23 cellular contexts compared by ENCODE assay signal in genomic region chr1:62111084-62111483, GRCh38.
DNase-seq lines count a peak whose midpoint lies in the region; ATAC-seq, FAIRE-seq and TF ChIP-seq lines count a peak whose summit lies in the region.
"Had no signal": no experiment of that assay in that cellular context is flagged by ENCODE, and none has a peak within 500 bp of the region (broad histone marks: within the 10 kb centered on the region; RNA-seq: fewer than 3 reads in every experiment).

No MANE protein-coding gene starts in this region.

- TF ChIP-seq POLR2A in H1 (IDR thresholded peaks at IDR 0.05; ENCODE audit: control extremely low read depth in 1 of 2, low read depth in 2 of 2, low read length in 2 of 2), result no peak

- no peak overlapping the region for H2BK15ac ChIP-seq in H1 (ENCODE audit: low read length)

- H3K4me2 ChIP-seq in H1 (ENCODE audit: insufficient read depth in 1 of 2, low read depth in 2 of 2, low read length in 2 of 2) (no peak overlapping the region), neural progenitor cell (no peak overlapping the region)
- H3K4me2 ChIP-seq: BLaER1 had no signal

- H3K4me1 Mint-ChIP-seq in neural progenitor cell, result peaks cover 3% of the 10 kb centered on the region
- H3K4me1 Mint-ChIP-seq in activated CD8-positive, alpha-beta memory T cell treated with anti-CD3 and anti-CD28 coated beads, Interleukin-2, amount 10 ng/mL, durations not matched to agents 7 days and 5 days, result no peaks in the 10 kb centered on the region
- H3K4me1 Mint-ChIP-seq: natural killer cell had no signal

- H4K20me1 ChIP-seq in H1 (replicated peaks in 1 of 2; ENCODE audit: control insufficient read depth in 1 of 2, insufficient read depth in 2 of 2, low read length in 2 of 2) (no peaks in the 10 kb centered on the region), neural progenitor cell (ENCODE audit: low read depth) (no peaks in the 10 kb centered on the region)
- H4K20me1 ChIP-seq: BLaER1 had no signal

- no peaks in the 10 kb centered on the region for H3K23me2 ChIP-seq in H1 (ENCODE audit: low read depth, low read length)

- no peak overlapping the region for H4K5ac ChIP-seq in H1 (ENCODE audit: insufficient read length, low read depth, low read length)

- no peak overlapping the region for H3K56ac ChIP-seq in H1 (replicated peaks; ENCODE audit: insufficient read length, low read depth, low read length)

- no peak overlapping the region for H3K4ac ChIP-seq in H1 (replicated peaks; ENCODE audit: insufficient read length, low read depth, low read length)

- no peak overlapping the region for H2AFZ ChIP-seq in H1 (ENCODE audit: low read length)
- H2AFZ ChIP-seq in neural progenitor cell (replicated peaks), result no peak overlapping the region

- H3K9me3 Mint-ChIP-seq in neural progenitor cell, result no peaks in the 10 kb centered on the region
- H3K9me3 Mint-ChIP-seq in activated CD8-positive, alpha-beta memory T cell treated with anti-CD3 and anti-CD28 coated beads, Interleukin-2, amount 10 ng/mL, durations not matched to agents 7 days and 5 days (ENCODE audit: low read depth), result no peaks in the 10 kb centered on the region
- H3K9me3 Mint-ChIP-seq: effector memory CD8-positive, alpha-beta T cell; natural killer cell; T-helper 2 cell treated with Interferon-gamma antibody and Interleukin-4, amounts not matched to agents 5 μg/mL and 100 μg/mL, for 36 hours; WTC11 had no signal

- no peak for TF ChIP-seq CTCF in H1 (IDR thresholded peaks at IDR 0.05; ENCODE audit: control extremely low read depth in 1 of 3, insufficient read depth in 1 of 3, low read depth in 1 of 3, low read length in 3 of 3)
- peak; percentile 20 for TF ChIP-seq CTCF in neural progenitor cell (IDR thresholded peaks at IDR 0.05)

- no peak overlapping the region for H3K27ac Mint-ChIP-seq in neural progenitor cell
- H3K27ac Mint-ChIP-seq in activated CD8-positive, alpha-beta memory T cell treated with anti-CD3 and anti-CD28 coated beads, Interleukin-2, amount 10 ng/mL, durations not matched to agents 7 days and 5 days, result no peak overlapping the region
- H3K27ac Mint-ChIP-seq: effector memory CD8-positive, alpha-beta T cell; natural killer cell; T-helper 2 cell treated with Interferon-gamma antibody and Interleukin-4, amounts not matched to agents 5 μg/mL and 100 μg/mL, for 36 hours had no signal

- CTCF ChIA-PET in H1 (lab: Charles Lee; ENCODE audit: partially characterized antibody), result interaction anchor here (0.7 to 6.3 kb wide), 5 partner anchors 16 to 54 kb away, joined by 3 to 34 read pairs (median 4); no protein-coding TSS in a partner anchor
- CTCF ChIA-PET in activated CD8-positive, alpha-beta memory T cell treated with anti-CD3 and anti-CD28 coated beads, Interleukin-2, amount 10 ng/mL, durations not matched to agents 7 days and 5 days (lab: Charles Lee), result interaction anchor here (1.5 kb wide), 1 partner anchor 33 kb away, joined by 3 read pairs; no protein-coding TSS in a partner anchor

- H3K27ac ChIP-seq in H1 (ENCODE audit: low read depth, low read length), result no peak overlapping the region
- H3K27ac ChIP-seq in neural progenitor cell, result no peak overlapping the region
- H3K27ac ChIP-seq: BLaER1, Peyer's patch had no signal

- H3K27me3 Mint-ChIP-seq in neural progenitor cell (ENCODE audit: insufficient read depth, low read depth), result no peaks in the 10 kb centered on the region
- no peaks in the 10 kb centered on the region for H3K27me3 Mint-ChIP-seq in activated CD8-positive, alpha-beta memory T cell treated with anti-CD3 and anti-CD28 coated beads, Interleukin-2, amount 10 ng/mL, durations not matched to agents 7 days and 5 days
- H3K27me3 Mint-ChIP-seq: effector memory CD8-positive, alpha-beta T cell had no signal

- no peak overlapping the region for H2BK12ac ChIP-seq in H1 (ENCODE audit: low read depth, low read length)

- H2BK20ac ChIP-seq in H1 (ENCODE audit: low read length), result no peak overlapping the region

- H3K4me1 ChIP-seq in H1 (replicated peaks in 1 of 4; ENCODE audit: control insufficient read depth in 3 of 4, insufficient read depth in 4 of 4, low read length in 3 of 4), result no peaks in the 10 kb centered on the region
- no peaks in the 10 kb centered on the region for H3K4me1 ChIP-seq in neural progenitor cell
- H3K4me1 ChIP-seq: BLaER1, Peyer's patch had no signal

- H3F3A ChIP-seq in neural progenitor cell (ENCODE audit: low read depth), result no peaks in the 10 kb centered on the region

- no peaks in the 10 kb centered on the region for H3K27me3 ChIP-seq in H1 (replicated peaks in 1 of 4; ENCODE audit: control insufficient read depth in 3 of 4, extremely low read depth in 1 of 4, insufficient read depth in 3 of 4, low read length in 3 of 4)
- no peaks in the 10 kb centered on the region for H3K27me3 ChIP-seq in neural progenitor cell
- H3K27me3 ChIP-seq: BLaER1, Peyer's patch had no signal

- no peak for FAIRE-seq in H1 (lab: Jason Lieb, UNC)
- FAIRE-seq: H54 had no signal

- ATAC-seq in activated CD8-positive, alpha-beta memory T cell treated with anti-CD3 and anti-CD28 coated beads, Interleukin-2, amount 10 ng/mL, durations not matched to agents 7 days and 5 days, result no peak
- ATAC-seq in HG02970 (IDR thresholded peaks at IDR 0.05; ENCODE audit: low FRiP score, unreplicated experiment), result no peak
- ATAC-seq: effector memory CD8-positive, alpha-beta T cell; natural killer cell; WTC11 had no signal

- no peak overlapping the region for H2BK5ac ChIP-seq in H1 (ENCODE audit: low read depth, low read length)

- no peak for TF ChIP-seq EP300 in H1 (IDR thresholded peaks at IDR 0.05; ENCODE audit: borderline replicate concordance in 1 of 2, low read depth in 2 of 2, low read length in 2 of 2)

- H3K4me3 ChIP-seq in H1 (ENCODE audit: extremely low read depth in 1 of 4, insufficient read depth in 2 of 4, low read depth in 3 of 4, low read length in 4 of 4) (no peak overlapping the region), neural progenitor cell (no peak overlapping the region)
- H3K4me3 ChIP-seq: BLaER1, Peyer's patch had no signal

- no peak overlapping the region for H2AK5ac ChIP-seq in H1 (ENCODE audit: low read depth, low read length)

- no peak overlapping the region for H4K91ac ChIP-seq in H1 (replicated peaks; ENCODE audit: insufficient read length, low read length)

- H3K9ac ChIP-seq in H1 (replicated peaks in 1 of 4; ENCODE audit: extremely low read depth in 1 of 4, low read depth in 3 of 4, low read length in 3 of 4), result no peak overlapping the region
- H3K9ac ChIP-seq in neural progenitor cell, result no peak overlapping the region
- H3K9ac ChIP-seq: BLaER1 had no signal

- no peak overlapping the region for H3K14ac ChIP-seq in H1 (ENCODE audit: insufficient read length)

- H3K23ac ChIP-seq in H1 (ENCODE audit: insufficient read length), result no peak overlapping the region

- POLR2A ChIA-PET in H1 (lab: Charles Lee; ENCODE audit: partially characterized antibody), result no interaction called here

- WGBS in H1 (ENCODE audit: extremely low coverage in 1 of 2, insufficient coverage in 1 of 2, insufficient read length in 1 of 2, insufficient replicate concordance in 2 of 2, low coverage in 1 of 2, low lambda C conversion rate in 2 of 2, missing lambda C conversion rate in 1 of 2), 2 experiments, result 93% methylated on average over 1 of the region's 1 CpG; no CpG with 5 or more reads in 1 of the 2 experiments

- H3K9me3 ChIP-seq in H1 (ENCODE audit: insufficient read depth in 2 of 2, low read depth in 1 of 2, low read length in 1 of 2) (no peaks in the 10 kb centered on the region), neural progenitor cell (ENCODE audit: low read depth) (no peaks in the 10 kb centered on the region)
- H3K9me3 ChIP-seq: BLaER1, Peyer's patch had no signal

- TF ChIP-seq RAD21 in H1 (IDR thresholded peaks at IDR 0.05 in 1 of 2, conservative IDR thresholded peaks at IDR 0.05 in 1 of 2; ENCODE audit: low read depth in 2 of 2, low read length in 2 of 2), result peak; percentile 25 to 31; a peak in 2 of 4 replicates

- no peak overlapping the region for H4K8ac ChIP-seq in H1 (ENCODE audit: extremely low read depth, insufficient read depth, low read length)

- no peaks in the 10 kb centered on the region for H3K36me3 ChIP-seq in H1 (ENCODE audit: control insufficient read depth in 2 of 4, insufficient read depth in 4 of 4, low read length in 3 of 4)
- no peaks in the 10 kb centered on the region for H3K36me3 ChIP-seq in neural progenitor cell
- H3K36me3 ChIP-seq: BLaER1, Peyer's patch had no signal

- H3K18ac ChIP-seq in H1 (ENCODE audit: extremely low read depth, low read length), result no peak overlapping the region

- DNase-seq in NCI-H2171 treated with DMSO at 0.1 percent for 48 hours (lab: John Stamatoyannopoulos, UW), result peak; percentile 45
- no peak for DNase-seq in NCI-H2171 (lab: John Stamatoyannopoulos, UW)
- DNase-seq in NCI-H69 (lab: John Stamatoyannopoulos, UW), result peak; percentile 2
- no peak for DNase-seq in H1 (ENCODE audit: low read depth in 1 of 2, low spot score in 2 of 2)
- no peak for DNase-seq in neural progenitor cell (ENCODE audit: low spot score)
- no peak for DNase-seq in NCI-H446 (lab: John Stamatoyannopoulos, UW)
- no peak for DNase-seq in activated CD8-positive, alpha-beta memory T cell treated with anti-CD3 and anti-CD28 coated beads, Interleukin-2, amount 10 ng/mL, durations not matched to agents 7 days and 5 days
- DNase-seq: activated CD4-positive, alpha-beta T cell treated with anti-CD3 and anti-CD28 coated beads, Interleukin-2, amount 50 U/mL, for 4 hours; activated effector memory CD4-positive, alpha-beta T cell treated with anti-CD3 and anti-CD28 coated beads, Interleukin-2, amount 50 U/mL, for 16 hours; effector memory CD8-positive, alpha-beta T cell; EL; glutamatergic neuron; midbrain; natural killer cell; NCI-H1436 treated with DMSO at 0.1 percent for 48 hours; NCI-H345; Peyer's patch; substantia nigra had no signal

- H3K4me3 Mint-ChIP-seq in neural progenitor cell, result no peak overlapping the region
- no peak overlapping the region for H3K4me3 Mint-ChIP-seq in activated CD8-positive, alpha-beta memory T cell treated with anti-CD3 and anti-CD28 coated beads, Interleukin-2, amount 10 ng/mL, durations not matched to agents 7 days and 5 days
- H3K4me3 Mint-ChIP-seq: effector memory CD8-positive, alpha-beta T cell; natural killer cell; T-helper 2 cell treated with Interferon-gamma antibody and Interleukin-4, amounts not matched to agents 5 μg/mL and 100 μg/mL, for 36 hours; WTC11 had no signal

- no peaks in the 10 kb centered on the region for H3K79me2 ChIP-seq in H1 (ENCODE audit: control insufficient read depth in 1 of 2, insufficient read depth in 2 of 2, low read length in 2 of 2)
- H3K79me2 ChIP-seq in neural progenitor cell (ENCODE audit: low read depth), result no peaks in the 10 kb centered on the region

- no peak overlapping the region for H2BK120ac ChIP-seq in H1 (replicated peaks; ENCODE audit: low read depth, low read length)

- H3K79me1 ChIP-seq in H1 (ENCODE audit: low read depth, low read length), result no peaks in the 10 kb centered on the region

- no peaks in the 10 kb centered on the region for H3K36me3 Mint-ChIP-seq in neural progenitor cell
- H3K36me3 Mint-ChIP-seq in activated CD8-positive, alpha-beta memory T cell treated with anti-CD3 and anti-CD28 coated beads, Interleukin-2, amount 10 ng/mL, durations not matched to agents 7 days and 5 days, result no peaks in the 10 kb centered on the region
- H3K36me3 Mint-ChIP-seq: natural killer cell had no signal

TF ChIP-seq in H1, 55 proteins besides CTCF, POLR2A, EP300 and RAD21 (continues in another document):
- TF ChIP-seq JUND (IDR thresholded peaks at IDR 0.05; ENCODE audit: low read length), result no peak
- no peak for TF ChIP-seq SIRT6 (IDR thresholded peaks at IDR 0.05; ENCODE audit: low read length)

Comparison
In these comparisons a context has a peak if more than half of its experiments do, and no peak if none do; other contexts are left out.
1. DNase-seq: peak in NCI-H2171 treated with DMSO at 0.1 percent for 48 hours (single experiment) and NCI-H69 (single experiment); none in NCI-H2171 (single experiment), H1 (0 of 2), neural progenitor cell (single experiment), NCI-H446 (0 of 2) and activated CD8-positive, alpha-beta memory T cell treated with anti-CD3 and anti-CD28 coated beads, Interleukin-2, amount 10 ng/mL, durations not matched to agents 7 days and 5 days (single experiment).